Comparison of ENCODE assay signal across 16 cellular contexts in genomic region chr4:40506066-40506465, GRCh38.
"Had no signal": no experiment of that assay in that cellular context is flagged by ENCODE, and none has a peak within 500 bp of the region (broad histone marks: within the 10 kb centered on the region; RNA-seq: fewer than 3 reads in every experiment).

No MANE protein-coding gene starts in this region.

- H3K27ac ChIP-seq: brain microvascular endothelial cell, foreskin keratinocyte, uterus had no signal

- H3K4me1 ChIP-seq: uterus had no signal

- ATAC-seq: natural killer cell treated with Interleukin-12 subunit alpha and Interleukin-12 subunit beta and Interleukin-15 and Interleukin-18, amount 100 ng/mL, for 72 hours; T-helper 17 cell had no signal

- H3K36me3 ChIP-seq: brain microvascular endothelial cell, uterus had no signal

- FAIRE-seq: TTC549 had no signal

- H3K27me3 ChIP-seq: brain microvascular endothelial cell, foreskin keratinocyte, uterus had no signal

- H3K4me3 ChIP-seq: uterus had no signal

- DNase-seq: activated B cell treated with CpG ODN at 0.5 μM for 24 hours; activated CD4-positive, alpha-beta T cell treated with anti-CD3 and anti-CD28 coated beads, Interleukin-2, amount 10 ng/mL, durations not matched to agents 24 days and 14 days; activated naive CD4-positive, alpha-beta T cell treated with anti-CD3 and anti-CD28 coated beads, Interleukin-2, amount 50 U/mL, for 16 hours; activated T-cell treated with anti-CD3 and anti-CD28 coated beads for 4 hours; amygdala; brain microvascular endothelial cell; dermis blood vessel endothelial cell; head of caudate nucleus; occipital lobe; stimulated activated CD4-positive, alpha-beta T cell treated with anti-CD3 and anti-CD28 coated beads, Interleukin-15, amount 100 ng/mL, for 24 hours; stimulated activated CD4-positive, alpha-beta T cell treated with anti-CD3 and anti-CD28 coated beads, Interleukin-4, amount 100 ng/mL, for 24 hours; T-helper 17 cell; uterus had no signal

- H3K9me3 ChIP-seq: uterus had no signal
